10 cellular contexts compared by ENCODE assay signal in genomic region chr22:27105142-27106025, GRCh38.
DNase-seq lines count a peak whose midpoint lies in the region; ATAC-seq and TF ChIP-seq lines count a peak whose summit lies in the region.
"Had no signal": no experiment of that assay in that cellular context is flagged by ENCODE, and none has a peak within 500 bp of the region (broad histone marks: within the 10 kb centered on the region; RNA-seq: fewer than 3 reads in every experiment).

No MANE protein-coding gene starts in this region.

- H3K9ac ChIP-seq in adipocyte (ENCODE audit: low read length): peak overlapping the region; percentile 55

- H3K4me3 Mint-ChIP-seq in activated naive CD4-positive, alpha-beta T cell treated with anti-CD3 and anti-CD28 coated beads, Interleukin-2, amount 10 ng/mL, durations not matched to agents 7 days and 5 days: no peak overlapping the region

- TF ChIP-seq CTCF in sigmoid colon (IDR thresholded peaks at IDR 0.05): no peak

- H3K9me3 ChIP-seq in adipocyte (ENCODE audit: control insufficient read depth, low read length): peaks cover 15% of the 10 kb centered on the region
- H3K9me3 ChIP-seq in sigmoid colon: no peaks in the 10 kb centered on the region
- H3K9me3 ChIP-seq: neutrophil had no signal

- H3K36me3 ChIP-seq in adipocyte (ENCODE audit: control insufficient read depth, insufficient read depth, low read length, severe bottlenecking) (no peaks in the 10 kb centered on the region), sigmoid colon (no peaks in the 10 kb centered on the region)
- H3K36me3 ChIP-seq: neutrophil had no signal

- H3K36me3 Mint-ChIP-seq in activated naive CD4-positive, alpha-beta T cell treated with anti-CD3 and anti-CD28 coated beads, Interleukin-2, amount 10 ng/mL, durations not matched to agents 7 days and 5 days: no peaks in the 10 kb centered on the region

- H3K4me3 ChIP-seq in adipocyte (ENCODE audit: low read length): no peak overlapping the region
- no peak overlapping the region for H3K4me3 ChIP-seq in sigmoid colon

- no peak overlapping the region for H3K27ac Mint-ChIP-seq in activated naive CD4-positive, alpha-beta T cell treated with anti-CD3 and anti-CD28 coated beads, Interleukin-2, amount 10 ng/mL, durations not matched to agents 7 days and 5 days

- peaks cover 32% of the 10 kb centered on the region for H3K4me1 ChIP-seq in adipocyte (ENCODE audit: control insufficient read depth, insufficient read depth, low read length)
- peaks cover 0 to 70% (median 58%) of the 10 kb centered on the region in 4 donors for H3K4me1 ChIP-seq in sigmoid colon

- intact Hi-C loops in sigmoid colon (cut with DNase I): loop anchor here (2.0 to 10.0 kb wide), 3 partner anchors 107 to 699 kb away; partner anchors contain the start of gene MN1

- TF ChIP-seq POLR2A in sigmoid colon (IDR thresholded peaks at IDR 0.05): no peak

- in situ Hi-C loops in Caki2 (cut with HindIII; ENCODE audit: low pct_unique_long_range_greater_than_20kb, low sequenced_read_pairs): no loop called here

- DNase-seq in Caki2 (ENCODE audit: low read depth): peak; percentile 63
- DNase-seq in adipocyte (ENCODE audit: low read depth): peak; percentile 91
- DNase-seq in glomerular visceral epithelial cell (ENCODE audit: extremely low spot score): peak; percentile 80
- DNase-seq in sigmoid colon: peak; percentile 96
- DNase-seq in NCI-H187 (lab: John Stamatoyannopoulos, UW): no peak
- DNase-seq in cortex of kidney (lab: John Stamatoyannopoulos, UW): no peak
- no peak for DNase-seq in activated naive CD4-positive, alpha-beta T cell treated with anti-CD3 and anti-CD28 coated beads, Interleukin-2, amount 10 ng/mL, durations not matched to agents 7 days and 5 days
- DNase-seq: activated CD4-positive, alpha-beta T cell treated with anti-CD3 and anti-CD28 coated beads, Interleukin-2, amount 50 U/mL, for 1 hour had no signal

- peaks cover 2% of the 10 kb centered on the region for H3K9me3 Mint-ChIP-seq in activated naive CD4-positive, alpha-beta T cell treated with anti-CD3 and anti-CD28 coated beads, Interleukin-2, amount 10 ng/mL, durations not matched to agents 7 days and 5 days

- 71 to 76% methylated on average over 11 of the region's 11 CpGs for WGBS in sigmoid colon, 2 donors

- peaks cover 20% of the 10 kb centered on the region for H3K27me3 Mint-ChIP-seq in activated naive CD4-positive, alpha-beta T cell treated with anti-CD3 and anti-CD28 coated beads, Interleukin-2, amount 10 ng/mL, durations not matched to agents 7 days and 5 days

- peaks cover 30% of the 10 kb centered on the region for H3K27me3 ChIP-seq in adipocyte (replicated peaks; ENCODE audit: control insufficient read depth, insufficient read depth, low read length)
- H3K27me3 ChIP-seq in sigmoid colon: no peaks in the 10 kb centered on the region

- H3K4me1 Mint-ChIP-seq in activated naive CD4-positive, alpha-beta T cell treated with anti-CD3 and anti-CD28 coated beads, Interleukin-2, amount 10 ng/mL, durations not matched to agents 7 days and 5 days: no peaks in the 10 kb centered on the region

- peak; percentile 67 to 95 (median 86) for TF ChIP-seq EP300 in sigmoid colon (IDR thresholded peaks at IDR 0.05)

- no peak for ATAC-seq in HG02642 (IDR thresholded peaks at IDR 0.05; ENCODE audit: poor library complexity, unreplicated experiment)

- peak overlapping the region; percentile 74 to 84 (median 78) for H3K27ac ChIP-seq in sigmoid colon
- H3K27ac ChIP-seq: neutrophil had no signal

- CTCF ChIA-PET in activated naive CD4-positive, alpha-beta T cell treated with anti-CD3 and anti-CD28 coated beads, Interleukin-2, amount 10 ng/mL, durations not matched to agents 7 days and 5 days (lab: Charles Lee): no interaction called here

Comparison
In these comparisons a context has a peak if more than half of its experiments do, and no peak if none do; other contexts are left out.
1. DNase-seq: peak in Caki2 (single experiment), adipocyte (single experiment), glomerular visceral epithelial cell (single experiment) and sigmoid colon (single experiment); none in NCI-H187 (0 of 2), cortex of kidney (single experiment) and activated naive CD4-positive, alpha-beta T cell treated with anti-CD3 and anti-CD28 coated beads, Interleukin-2, amount 10 ng/mL, durations not matched to agents 7 days and 5 days (single experiment).